Comparison of ENCODE assay signal across 1 cellular context in genomic region chr20:3808141-3808479, GRCh38.
TF ChIP-seq lines count a peak whose summit lies in the region.

No MANE protein-coding gene starts in this region.

TF ChIP-seq in GM23338, 12 proteins besides CTCF, POLR2A, EP300 and RAD21 (continued from another document):
- TF ChIP-seq, protein P1, sequence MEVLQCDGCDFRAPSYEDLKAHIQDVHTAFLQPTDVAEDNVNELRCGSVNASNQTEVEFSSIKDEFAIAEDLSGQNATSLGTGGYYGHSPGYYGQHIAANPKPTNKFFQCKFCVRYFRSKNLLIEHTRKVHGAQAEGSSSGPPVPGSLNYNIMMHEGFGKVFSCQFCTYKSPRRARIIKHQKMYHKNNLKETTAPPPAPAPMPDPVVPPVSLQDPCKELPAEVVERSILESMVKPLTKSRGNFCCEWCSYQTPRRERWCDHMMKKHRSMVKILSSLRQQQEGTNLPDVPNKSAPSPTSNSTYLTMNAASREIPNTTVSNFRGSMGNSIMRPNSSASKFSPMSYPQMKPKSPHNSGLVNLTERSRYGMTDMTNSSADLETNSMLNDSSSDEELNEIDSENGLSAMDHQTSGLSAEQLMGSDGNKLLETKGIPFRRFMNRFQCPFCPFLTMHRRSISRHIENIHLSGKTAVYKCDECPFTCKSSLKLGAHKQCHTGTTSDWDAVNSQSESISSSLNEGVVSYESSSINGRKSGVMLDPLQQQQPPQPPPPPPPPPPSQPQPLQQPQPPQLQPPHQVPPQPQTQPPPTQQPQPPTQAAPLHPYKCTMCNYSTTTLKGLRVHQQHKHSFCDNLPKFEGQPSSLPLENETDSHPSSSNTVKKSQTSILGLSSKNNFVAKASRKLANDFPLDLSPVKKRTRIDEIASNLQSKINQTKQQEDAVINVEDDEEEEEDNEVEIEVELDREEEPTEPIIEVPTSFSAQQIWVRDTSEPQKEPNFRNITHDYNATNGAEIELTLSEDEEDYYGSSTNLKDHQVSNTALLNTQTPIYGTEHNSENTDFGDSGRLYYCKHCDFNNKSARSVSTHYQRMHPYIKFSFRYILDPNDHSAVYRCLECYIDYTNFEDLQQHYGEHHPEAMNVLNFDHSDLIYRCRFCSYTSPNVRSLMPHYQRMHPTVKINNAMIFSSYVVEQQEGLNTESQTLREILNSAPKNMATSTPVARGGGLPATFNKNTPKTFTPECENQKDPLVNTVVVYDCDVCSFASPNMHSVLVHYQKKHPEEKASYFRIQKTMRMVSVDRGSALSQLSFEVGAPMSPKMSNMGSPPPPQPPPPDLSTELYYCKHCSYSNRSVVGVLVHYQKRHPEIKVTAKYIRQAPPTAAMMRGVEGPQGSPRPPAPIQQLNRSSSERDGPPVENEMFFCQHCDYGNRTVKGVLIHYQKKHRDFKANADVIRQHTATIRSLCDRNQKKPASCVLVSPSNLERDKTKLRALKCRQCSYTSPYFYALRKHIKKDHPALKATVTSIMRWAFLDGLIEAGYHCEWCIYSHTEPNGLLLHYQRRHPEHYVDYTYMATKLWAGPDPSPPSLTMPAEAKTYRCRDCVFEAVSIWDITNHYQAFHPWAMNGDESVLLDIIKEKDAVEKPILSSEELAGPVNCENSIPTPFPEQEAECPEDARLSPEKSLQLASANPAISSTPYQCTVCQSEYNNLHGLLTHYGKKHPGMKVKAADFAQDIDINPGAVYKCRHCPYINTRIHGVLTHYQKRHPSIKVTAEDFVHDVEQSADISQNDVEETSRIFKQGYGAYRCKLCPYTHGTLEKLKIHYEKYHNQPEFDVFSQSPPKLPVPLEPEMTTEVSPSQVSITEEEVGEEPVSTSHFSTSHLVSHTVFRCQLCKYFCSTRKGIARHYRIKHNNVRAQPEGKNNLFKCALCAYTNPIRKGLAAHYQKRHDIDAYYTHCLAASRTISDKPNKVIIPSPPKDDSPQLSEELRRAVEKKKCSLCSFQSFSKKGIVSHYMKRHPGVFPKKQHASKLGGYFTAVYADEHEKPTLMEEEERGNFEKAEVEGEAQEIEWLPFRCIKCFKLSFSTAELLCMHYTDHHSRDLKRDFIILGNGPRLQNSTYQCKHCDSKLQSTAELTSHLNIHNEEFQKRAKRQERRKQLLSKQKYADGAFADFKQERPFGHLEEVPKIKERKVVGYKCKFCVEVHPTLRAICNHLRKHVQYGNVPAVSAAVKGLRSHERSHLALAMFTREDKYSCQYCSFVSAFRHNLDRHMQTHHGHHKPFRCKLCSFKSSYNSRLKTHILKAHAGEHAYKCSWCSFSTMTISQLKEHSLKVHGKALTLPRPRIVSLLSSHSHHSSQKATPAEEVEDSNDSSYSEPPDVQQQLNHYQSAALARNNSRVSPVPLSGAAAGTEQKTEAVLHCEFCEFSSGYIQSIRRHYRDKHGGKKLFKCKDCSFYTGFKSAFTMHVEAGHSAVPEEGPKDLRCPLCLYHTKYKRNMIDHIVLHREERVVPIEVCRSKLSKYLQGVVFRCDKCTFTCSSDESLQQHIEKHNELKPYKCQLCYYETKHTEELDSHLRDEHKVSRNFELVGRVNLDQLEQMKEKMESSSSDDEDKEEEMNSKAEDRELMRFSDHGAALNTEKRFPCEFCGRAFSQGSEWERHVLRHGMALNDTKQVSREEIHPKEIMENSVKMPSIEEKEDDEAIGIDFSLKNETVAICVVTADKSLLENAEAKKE (CRISPR knock-in tag; IDR thresholded peaks at IDR 0.05), result no peak
- TF ChIP-seq ZNF114 (CRISPR knock-in tag; IDR thresholded peaks at IDR 0.05) (no peak), STAT1 (IDR thresholded peaks at IDR 0.05; ENCODE audit: unreplicated experiment) (no peak), EZH2 (IDR thresholded peaks at IDR 0.05; ENCODE audit: low read depth, unreplicated experiment) (no peak), EZH2phosphoT487 (IDR thresholded peaks at IDR 0.05; ENCODE audit: unreplicated experiment) (no peak)
- TF ChIP-seq, protein P2, sequence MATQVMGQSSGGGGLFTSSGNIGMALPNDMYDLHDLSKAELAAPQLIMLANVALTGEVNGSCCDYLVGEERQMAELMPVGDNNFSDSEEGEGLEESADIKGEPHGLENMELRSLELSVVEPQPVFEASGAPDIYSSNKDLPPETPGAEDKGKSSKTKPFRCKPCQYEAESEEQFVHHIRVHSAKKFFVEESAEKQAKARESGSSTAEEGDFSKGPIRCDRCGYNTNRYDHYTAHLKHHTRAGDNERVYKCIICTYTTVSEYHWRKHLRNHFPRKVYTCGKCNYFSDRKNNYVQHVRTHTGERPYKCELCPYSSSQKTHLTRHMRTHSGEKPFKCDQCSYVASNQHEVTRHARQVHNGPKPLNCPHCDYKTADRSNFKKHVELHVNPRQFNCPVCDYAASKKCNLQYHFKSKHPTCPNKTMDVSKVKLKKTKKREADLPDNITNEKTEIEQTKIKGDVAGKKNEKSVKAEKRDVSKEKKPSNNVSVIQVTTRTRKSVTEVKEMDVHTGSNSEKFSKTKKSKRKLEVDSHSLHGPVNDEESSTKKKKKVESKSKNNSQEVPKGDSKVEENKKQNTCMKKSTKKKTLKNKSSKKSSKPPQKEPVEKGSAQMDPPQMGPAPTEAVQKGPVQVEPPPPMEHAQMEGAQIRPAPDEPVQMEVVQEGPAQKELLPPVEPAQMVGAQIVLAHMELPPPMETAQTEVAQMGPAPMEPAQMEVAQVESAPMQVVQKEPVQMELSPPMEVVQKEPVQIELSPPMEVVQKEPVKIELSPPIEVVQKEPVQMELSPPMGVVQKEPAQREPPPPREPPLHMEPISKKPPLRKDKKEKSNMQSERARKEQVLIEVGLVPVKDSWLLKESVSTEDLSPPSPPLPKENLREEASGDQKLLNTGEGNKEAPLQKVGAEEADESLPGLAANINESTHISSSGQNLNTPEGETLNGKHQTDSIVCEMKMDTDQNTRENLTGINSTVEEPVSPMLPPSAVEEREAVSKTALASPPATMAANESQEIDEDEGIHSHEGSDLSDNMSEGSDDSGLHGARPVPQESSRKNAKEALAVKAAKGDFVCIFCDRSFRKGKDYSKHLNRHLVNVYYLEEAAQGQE (IDR thresholded peaks at IDR 0.05; ENCODE audit: unreplicated experiment), result no peak
